In the genomic region with DNA sequence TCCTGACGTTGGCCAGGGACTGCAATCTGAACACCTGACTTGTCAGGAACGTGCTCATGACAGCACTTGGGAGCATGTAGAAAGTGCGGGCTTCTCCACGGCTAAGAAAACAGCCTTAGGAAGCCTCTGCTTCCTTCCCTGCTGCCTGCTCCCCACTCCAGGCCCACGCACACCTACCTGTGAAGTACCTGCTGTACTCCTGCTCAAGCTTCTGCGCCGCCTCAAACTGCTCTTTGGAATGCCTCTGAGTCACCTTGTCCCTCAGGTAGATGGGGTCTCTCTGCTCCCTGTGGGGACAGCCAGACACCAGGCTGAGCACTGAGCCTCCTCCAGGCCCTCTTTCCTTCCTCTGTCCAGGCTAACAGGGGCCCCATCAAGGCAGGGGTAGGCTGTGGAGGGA, we compare ENCODE assay signal across 13 cellular contexts.
DNase-seq lines count a peak whose midpoint lies in the region; ATAC-seq lines count a peak whose summit lies in the region.
"Had no signal": no experiment of that assay in that cellular context is flagged by ENCODE, and none has a peak within 500 bp of the region (broad histone marks: within the 10 kb centered on the region; RNA-seq: fewer than 3 reads in every experiment).

No MANE protein-coding gene starts in this region.

- ATAC-seq in GM18867 (IDR thresholded peaks at IDR 0.05; ENCODE audit: unreplicated experiment), result no peak
- ATAC-seq: A549 had no signal

- intact Hi-C loops in head of caudate nucleus (cut with DNase I) (no loop called here), posterior vena cava (cut with DNase I) (no loop called here)

- peak; percentile 58 for DNase-seq in activated effector memory CD4-positive, alpha-beta T cell treated with anti-CD3 and anti-CD28 coated beads, Interleukin-2, amount 50 U/mL, for 16 hours
- DNase-seq in activated effector memory CD4-positive, alpha-beta T cell treated with Interleukin-2 at 50 U/mL for 16 hours, result no peak
- DNase-seq in head of caudate nucleus (peak in 39 of 42 donors; percentile 5 to 74 (median 48)), posterior vena cava (ENCODE audit: low spot score) (peak; percentile 70), NCI-H69 (lab: John Stamatoyannopoulos, UW) (no peak), DMS 273 (lab: John Stamatoyannopoulos, UW; ENCODE audit: unreplicated experiment) (no peak)
- DNase-seq: AML-193; CD4-positive, alpha-beta T cell; DMS153; DMS79 treated with DMSO at 0.1 percent for 48 hours; GF-D8 had no signal

Comparison
In these comparisons a context has a peak if more than half of its experiments do, and no peak if none do; other contexts are left out.
1. DNase-seq: peak in activated effector memory CD4-positive, alpha-beta T cell treated with anti-CD3 and anti-CD28 coated beads, Interleukin-2, amount 50 U/mL, for 16 hours (single experiment), head of caudate nucleus (39 of 42) and posterior vena cava (single experiment); none in activated effector memory CD4-positive, alpha-beta T cell treated with Interleukin-2 at 50 U/mL for 16 hours (single experiment), NCI-H69 (single experiment) and DMS 273 (single experiment).